17 cellular contexts compared by ENCODE assay signal in genomic region chr18:60391571-60392226, GRCh38.
A peak's percentile ranks its signal among the peaks of the same experiment; 100 is the strongest.
DNase-seq lines count a peak whose midpoint lies in the region; ATAC-seq lines count a peak whose summit lies in the region.
"Had no signal": no experiment of that assay in that cellular context is flagged by ENCODE, and none has a peak within 500 bp of the region (broad histone marks: within the 10 kb centered on the region; RNA-seq: fewer than 3 reads in every experiment).

No MANE protein-coding gene starts in this region.

- no peak for ATAC-seq in HG02588 (IDR thresholded peaks at IDR 0.05; ENCODE audit: unreplicated experiment)
- ATAC-seq: T-cell had no signal

- peak; percentile 64 for DNase-seq in AG08395 (ENCODE audit: low spot score)
- DNase-seq in EH (ENCODE audit: low read depth), result peak; percentile 47
- DNase-seq in MV-4-11 (lab: John Stamatoyannopoulos, UW), result peak; percentile 23
- peak; percentile 85 for DNase-seq in fibroblast of gingiva (ENCODE audit: low read depth)
- no peak for DNase-seq in cortex of kidney (lab: John Stamatoyannopoulos, UW)
- DNase-seq in activated CD8-positive, alpha-beta memory T cell treated with anti-CD3 and anti-CD28 coated beads, Interleukin-2, amount 50 U/mL, for 48 hours, result no peak
- DNase-seq in SW480 (ENCODE audit: low spot score), result no peak
- DNase-seq: CD4-positive, alpha-beta T cell; GOT3; IMR-90; Karpas-422; MG63; NCI-H1417 treated with DMSO at 0.1 percent for 48 hours; NCI-H2081; NCI-H510A treated with DMSO at 0.1 percent for 48 hours; T-cell had no signal

Comparison
In these comparisons a context has a peak if more than half of its experiments do, and no peak if none do; other contexts are left out.
1. DNase-seq: peak in AG08395 (single experiment), EH (single experiment), MV-4-11 (single experiment) and fibroblast of gingiva (single experiment); none in cortex of kidney (single experiment), activated CD8-positive, alpha-beta memory T cell treated with anti-CD3 and anti-CD28 coated beads, Interleukin-2, amount 50 U/mL, for 48 hours (single experiment) and SW480 (single experiment).